13 cellular contexts compared by ENCODE assay signal in the genomic region with DNA sequence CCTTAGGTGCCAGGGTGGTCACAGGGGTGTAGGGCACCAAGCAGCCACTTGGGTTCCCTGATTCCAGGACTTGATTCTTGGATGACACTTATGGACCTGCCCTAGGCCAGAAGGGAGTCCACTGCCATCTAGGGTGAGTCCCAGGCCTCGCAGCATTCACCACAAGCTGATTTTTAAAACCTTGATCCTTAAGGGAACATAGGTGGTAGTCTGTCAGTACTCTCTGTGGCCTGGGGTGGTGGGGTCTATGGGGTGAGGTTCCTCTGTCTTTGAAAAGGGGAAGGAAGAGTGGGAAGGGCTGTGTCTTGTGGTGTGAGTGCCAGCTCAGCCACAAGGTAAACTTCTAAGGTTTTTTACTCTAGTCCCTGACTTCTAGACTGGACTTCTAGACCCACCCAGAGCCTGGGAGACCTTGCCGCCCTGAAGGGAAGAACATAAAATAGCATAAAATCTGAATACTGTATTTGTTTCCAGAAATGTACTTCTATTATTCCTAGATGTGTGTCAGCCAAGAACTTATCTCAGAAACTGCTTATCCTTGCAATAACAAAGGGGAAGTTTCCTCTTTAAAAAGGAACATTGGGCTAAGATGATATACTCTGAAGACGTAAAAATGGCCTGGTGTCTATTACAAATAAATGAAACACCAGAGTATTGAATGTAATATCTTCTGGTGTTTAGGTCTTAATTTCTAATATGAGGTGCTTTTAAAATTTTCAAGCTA.
A peak's percentile ranks its signal among the peaks of the same experiment; 100 is the strongest.
DNase-seq lines count a peak whose midpoint lies in the region; FAIRE-seq and TF ChIP-seq lines count a peak whose summit lies in the region.
"Had no signal": no experiment of that assay in that cellular context is flagged by ENCODE, and none has a peak within 500 bp of the region (broad histone marks: within the 10 kb centered on the region; RNA-seq: fewer than 3 reads in every experiment).

No MANE protein-coding gene starts in this region.

- CTCF ChIA-PET in A673 (lab: Charles Lee), result no interaction called here

- no peak overlapping the region for H3K4me3 ChIP-seq in A673 (ENCODE audit: low read depth, low read length, poor library complexity, severe bottlenecking)
- no peak overlapping the region for H3K4me3 ChIP-seq in Karpas-422 (ENCODE audit: low read length)
- H3K4me3 ChIP-seq in WERI-Rb-1 (ENCODE audit: low read depth, low read length), result no peak overlapping the region
- H3K4me3 ChIP-seq in keratinocyte (ENCODE audit: control insufficient read depth in 2 of 3, extremely low read depth in 1 of 3, insufficient read depth in 2 of 3, low read depth in 1 of 3, low read length in 3 of 3), result no peak overlapping the region

- POLR2A ChIA-PET in A673 (lab: Charles Lee; ENCODE audit: low non-redundant PET), result no interaction called here

- H3K4me1 ChIP-seq in A673 (ENCODE audit: insufficient read depth, low read length, poor library complexity, severe bottlenecking) (no peaks in the 10 kb centered on the region), Karpas-422 (ENCODE audit: low read length) (no peaks in the 10 kb centered on the region), keratinocyte (ENCODE audit: control insufficient read depth, extremely low read depth, insufficient read depth, low read length) (peaks cover 10% of the 10 kb centered on the region)

- no peaks in the 10 kb centered on the region for H3K9me1 ChIP-seq in keratinocyte (ENCODE audit: control insufficient read depth, extremely low read depth, insufficient read depth, low read length)

- H3K27me3 ChIP-seq in A673 (replicated peaks; ENCODE audit: insufficient read depth, low read depth, low read length, poor library complexity), result no peaks in the 10 kb centered on the region
- H3K27me3 ChIP-seq in Karpas-422 (ENCODE audit: low read length), result no peaks in the 10 kb centered on the region
- H3K27me3 ChIP-seq in WERI-Rb-1 (ENCODE audit: insufficient read depth, low read depth, severe bottlenecking), result peaks cover 60% of the 10 kb centered on the region
- H3K27me3 ChIP-seq in keratinocyte (ENCODE audit: control insufficient read depth, extremely low read depth, insufficient read depth, low read length), result no peaks in the 10 kb centered on the region

- H3K4me2 ChIP-seq in Karpas-422 (ENCODE audit: low read depth, low read length, poor library complexity, severe bottlenecking) (no peak overlapping the region), keratinocyte (ENCODE audit: control insufficient read depth, extremely low read depth, insufficient read depth, low read depth, low read length) (no peak overlapping the region)

- H3K79me2 ChIP-seq in Karpas-422 (ENCODE audit: low read length) (no peaks in the 10 kb centered on the region), keratinocyte (ENCODE audit: control insufficient read depth, insufficient read depth, low read length) (no peaks in the 10 kb centered on the region)

- BruUV-seq in A673 (replicated peaks; lab: Mats Ljungman, UMichigan), result no TSS peak

- H3K9ac ChIP-seq in Karpas-422 (ENCODE audit: low read length), result no peak overlapping the region
- no peak overlapping the region for H3K9ac ChIP-seq in keratinocyte (ENCODE audit: control insufficient read depth, extremely low read depth, insufficient read depth, low read length)

- dilution Hi-C loops in keratinocyte (cut with MboI; ENCODE audit: extremely low pct_ligation_motif_present, low sequenced_read_pairs), result no loop called here

- TF ChIP-seq CTCF in A673 (conservative IDR thresholded peaks at IDR 0.05; ENCODE audit: low read depth, low read length), result peak; percentile 36; the same call in 1 of the 2 replicates
- no peak for TF ChIP-seq CTCF in WERI-Rb-1 (IDR thresholded peaks at IDR 0.05; ENCODE audit: low read depth, low read length)
- TF ChIP-seq CTCF in keratinocyte (optimal IDR thresholded peaks at IDR 0.05 in 1 of 3, IDR thresholded peaks at IDR 0.05 in 1 of 3, conservative IDR thresholded peaks at IDR 0.05 in 1 of 3; ENCODE audit: extremely low read depth in 1 of 3, insufficient read depth in 2 of 3, low read length in 3 of 3), result peak; percentile 18 to 34 (median 31)

- H3K9me3 ChIP-seq in A673 (ENCODE audit: low read depth, low read length, poor library complexity, severe bottlenecking), result no peaks in the 10 kb centered on the region
- H3K9me3 ChIP-seq in Karpas-422 (ENCODE audit: low read length), result no peaks in the 10 kb centered on the region
- H3K9me3 ChIP-seq in WERI-Rb-1 (ENCODE audit: severe bottlenecking), result no peaks in the 10 kb centered on the region
- H3K9me3 ChIP-seq in keratinocyte (ENCODE audit: control insufficient read depth, low read depth, low read length), result no peaks in the 10 kb centered on the region

- H4K20me1 ChIP-seq in Karpas-422 (ENCODE audit: insufficient read depth, low read depth, low read length) (no peaks in the 10 kb centered on the region), keratinocyte (ENCODE audit: control insufficient read depth, extremely low read depth, insufficient read depth, low read length) (no peaks in the 10 kb centered on the region)

- intact Hi-C loops in A673 (cut with micrococcal nuclease; ENCODE audit: unreplicated experiment), result no loop called here

- no peak for FAIRE-seq in keratinocyte (lab: Jason Lieb, UNC)

- no peak overlapping the region for H2AFZ ChIP-seq in Karpas-422 (ENCODE audit: low read length)
- no peak overlapping the region for H2AFZ ChIP-seq in keratinocyte (ENCODE audit: control insufficient read depth, low read length)

- H3K27ac ChIP-seq in A673 (ENCODE audit: low read depth, low read length, poor library complexity, severe bottlenecking) (no peak overlapping the region), Karpas-422 (ENCODE audit: low read length) (no peak overlapping the region), WERI-Rb-1 (no peak overlapping the region), keratinocyte (ENCODE audit: control insufficient read depth, insufficient read depth, low read length) (no peak overlapping the region)

- H3K9me2 ChIP-seq in Karpas-422 (replicated peaks; ENCODE audit: insufficient read depth, low read length), result no peaks in the 10 kb centered on the region

- H3K36me3 ChIP-seq in A673 (ENCODE audit: insufficient read depth, low read length, poor library complexity, severe bottlenecking) (no peaks in the 10 kb centered on the region), Karpas-422 (ENCODE audit: insufficient read depth, low read length) (no peaks in the 10 kb centered on the region), WERI-Rb-1 (no peaks in the 10 kb centered on the region), keratinocyte (ENCODE audit: control insufficient read depth in 2 of 2, extremely low read depth in 1 of 2, insufficient read depth in 2 of 2, low read length in 2 of 2) (no peaks in the 10 kb centered on the region)

- DNase-seq in A673 (ENCODE audit: low spot score) (no peak), Karpas-422 (peak; percentile 40), WERI-Rb-1 (peak; percentile 9), keratinocyte (ENCODE audit: low read depth, low spot score) (no peak), COLO829 (ENCODE audit: low spot score) (no peak), NCI-H1092 treated with DMSO at 0.1 percent for 48 hours (lab: John Stamatoyannopoulos, UW) (no peak), iPS-NIHi11 (ENCODE audit: low spot score) (no peak)
- no peak for DNase-seq in stimulated activated naive CD4-positive, alpha-beta T cell (lab: John Stamatoyannopoulos, UW)
- DNase-seq: activated T-cell treated with anti-CD3 and anti-CD28 coated beads for 4 hours; NCI-H226; stimulated activated CD4-positive, alpha-beta T cell treated with anti-CD3 and anti-CD28 coated beads, Interleukin-12 subunit alpha, Interleukin-12 subunit beta, amount 100 ng/mL, for 4 hours; stimulated activated naive CD4-positive, alpha-beta T cell treated with Interleukin-2 at 50 U/mL for 16 hours; T-helper 2 cell had no signal

Comparison
In these comparisons a context has a peak if more than half of its experiments do, and no peak if none do; other contexts are left out.
1. DNase-seq: peak in Karpas-422 (single experiment) and WERI-Rb-1 (single experiment); none in A673 (single experiment), keratinocyte (single experiment), COLO829 (single experiment), NCI-H1092 treated with DMSO at 0.1 percent for 48 hours (single experiment), iPS-NIHi11 (single experiment) and stimulated activated naive CD4-positive, alpha-beta T cell (0 of 6).